Comparison of ENCODE assay signal across 8 cellular contexts in the genomic region with DNA sequence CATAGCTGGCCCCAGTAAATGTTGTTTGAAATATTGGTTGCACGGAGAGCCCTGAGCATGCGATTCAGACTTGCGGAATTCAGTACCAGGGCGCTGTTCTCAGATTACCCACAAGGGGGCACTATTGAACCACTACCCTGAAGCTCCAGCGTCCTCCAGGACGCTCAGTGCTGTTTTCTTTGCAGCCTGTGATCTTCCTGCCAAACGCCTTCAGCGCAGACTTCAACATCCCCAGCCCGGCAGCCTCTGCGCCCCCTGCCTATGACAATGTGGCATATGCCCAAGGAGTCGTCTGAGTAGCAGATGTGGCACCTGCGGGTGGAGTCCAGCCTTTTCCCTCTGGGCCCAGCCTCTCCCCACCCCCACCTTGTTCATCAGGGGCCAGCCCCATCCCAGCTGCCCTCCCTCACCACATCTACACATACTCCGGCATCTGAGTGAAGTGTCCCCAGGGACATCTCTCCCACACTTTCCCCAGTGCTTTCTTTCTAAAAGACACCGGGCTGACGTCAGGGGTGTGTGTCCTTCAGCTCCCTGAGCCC. TPM values are rescaled to one million over a fixed set of nuclear protein-coding genes. Genes with fewer than 3 reads are reported as not detected.
DNase-seq lines count a peak whose midpoint lies in the region; ATAC-seq, FAIRE-seq and TF ChIP-seq lines count a peak whose summit lies in the region.

No MANE protein-coding gene starts in this region.

- no peak overlapping the region for H3K27ac ChIP-seq in RWPE2 (ENCODE audit: poor library complexity, severe bottlenecking)
- H3K27ac ChIP-seq in trophoblast cell (ENCODE audit: low read depth, low read length): no peak overlapping the region
- peak overlapping the region in 1 of 4 donors; percentile 20 for H3K27ac ChIP-seq in upper lobe of left lung

- no peaks in the 10 kb centered on the region for H3K36me3 ChIP-seq in MG63
- H3K36me3 ChIP-seq in RWPE2 (ENCODE audit: low read depth): no peaks in the 10 kb centered on the region
- H3K36me3 ChIP-seq in trophoblast cell (ENCODE audit: control insufficient read depth in 1 of 2, insufficient read depth in 2 of 2, low read length in 2 of 2): no peaks in the 10 kb centered on the region
- H3K36me3 ChIP-seq in upper lobe of left lung: no peaks in the 10 kb centered on the region

- DNase-seq in ELR (ENCODE audit: low read depth) (peak; percentile 87), H4 (ENCODE audit: low spot score) (peak; percentile 93), MG63 (peak; percentile 67), RWPE2 (ENCODE audit: low spot score) (no peak), frontal cortex (ENCODE audit: low spot score in 2 of 2) (peak; percentile 68 to 84), trophoblast cell (peak; percentile 80 to 94), upper lobe of left lung (peak in 1 of 2 donors; percentile 76)
- peak; percentile 59 for DNase-seq in activated T-helper 9 cell treated with anti-CD3 and anti-CD28 coated beads, Interleukin-2, amount 50 U/mL, for 16 hours (ENCODE audit: low read depth)

- no CpG with 5 or more reads among the region's 15 CpGs for WGBS in trophoblast cell (ENCODE audit: extremely low coverage, insufficient coverage, insufficient read length)
- 16% methylated on average over 14 to 15 of the region's 15 CpGs for WGBS in upper lobe of left lung, 2 donors

- TF ChIP-seq POLR2A in upper lobe of left lung (IDR thresholded peaks at IDR 0.05): no peak

- no peak overlapping the region for H2AK5ac ChIP-seq in trophoblast cell (ENCODE audit: low read length)

- no peaks in the 10 kb centered on the region for H3K79me2 ChIP-seq in trophoblast cell (ENCODE audit: control insufficient read depth, insufficient read depth, low read length, poor library complexity)

- H3K27me3 ChIP-seq in MG63: no peaks in the 10 kb centered on the region
- H3K27me3 ChIP-seq in RWPE2 (ENCODE audit: insufficient read depth, poor library complexity, severe bottlenecking): no peaks in the 10 kb centered on the region
- no peaks in the 10 kb centered on the region for H3K27me3 ChIP-seq in trophoblast cell (ENCODE audit: insufficient read depth, low read length)
- no peaks in the 10 kb centered on the region for H3K27me3 ChIP-seq in upper lobe of left lung

- H3K4me1 ChIP-seq in RWPE2 (ENCODE audit: insufficient read depth, poor library complexity, severe bottlenecking) (no peaks in the 10 kb centered on the region), trophoblast cell (ENCODE audit: control insufficient read depth in 1 of 2, insufficient read depth in 2 of 2, low read length in 2 of 2) (peaks cover 4 to 7% of the 10 kb centered on the region in 2 experiments), upper lobe of left lung (peaks cover 0 to 13% (median 6%) of the 10 kb centered on the region in 4 donors)

- peak; percentile 81 for ATAC-seq in RWPE2 (ENCODE audit: low read depth)
- ATAC-seq in upper lobe of left lung (ENCODE audit: low FRiP score in 2 of 2): peak; percentile 91 to 92

- H2BK5ac ChIP-seq in trophoblast cell (ENCODE audit: low read depth, low read length, poor library complexity): no peak overlapping the region

- H3K4me3 ChIP-seq in MG63: no peak overlapping the region
- no peak overlapping the region for H3K4me3 ChIP-seq in RWPE2 (ENCODE audit: severe bottlenecking)
- no peak overlapping the region for H3K4me3 ChIP-seq in trophoblast cell (ENCODE audit: low read depth, low read length)
- H3K4me3 ChIP-seq in upper lobe of left lung: no peak overlapping the region

- H4K91ac ChIP-seq in trophoblast cell (ENCODE audit: low read depth, low read length): no peak overlapping the region

- no peak overlapping the region for H2AFZ ChIP-seq in trophoblast cell (ENCODE audit: insufficient read depth, low read length, poor library complexity)

- H3K9me3 ChIP-seq in MG63 (no peaks in the 10 kb centered on the region), RWPE2 (ENCODE audit: severe bottlenecking) (no peaks in the 10 kb centered on the region), trophoblast cell (ENCODE audit: insufficient read depth, low read depth, low read length) (no peaks in the 10 kb centered on the region), upper lobe of left lung (no peaks in the 10 kb centered on the region)

- H2BK120ac ChIP-seq in trophoblast cell (ENCODE audit: insufficient read depth, low read length, poor library complexity): no peak overlapping the region

- H3K18ac ChIP-seq in trophoblast cell (ENCODE audit: low read length): no peak overlapping the region

- H2BK12ac ChIP-seq in trophoblast cell (ENCODE audit: low read length): no peak overlapping the region

- H4K8ac ChIP-seq in trophoblast cell (ENCODE audit: low read depth, low read length): no peak overlapping the region

- H3K23ac ChIP-seq in trophoblast cell (ENCODE audit: low read length): no peak overlapping the region

- no peak for TF ChIP-seq EP300 in upper lobe of left lung (IDR thresholded peaks at IDR 0.05)

- TF ChIP-seq CTCF in RWPE2 (IDR thresholded peaks at IDR 0.05; ENCODE audit: poor library complexity, severe bottlenecking) (peak; percentile 87), upper lobe of left lung (IDR thresholded peaks at IDR 0.05) (peak; percentile 79 to 92 (median 86))

- no peak for FAIRE-seq in frontal cortex (lab: Jason Lieb, UNC)

- no peak overlapping the region for H4K12ac ChIP-seq in trophoblast cell (ENCODE audit: low read depth, low read length)

- no peak overlapping the region for H3K14ac ChIP-seq in trophoblast cell (ENCODE audit: low read length)

- H3K4me2 ChIP-seq in trophoblast cell (ENCODE audit: low read length): no peak overlapping the region

- H3K4ac ChIP-seq in trophoblast cell (ENCODE audit: low read depth, low read length): no peak overlapping the region

- H3K79me1 ChIP-seq in trophoblast cell (ENCODE audit: low read length): peaks cover 2% of the 10 kb centered on the region

- H3K9ac ChIP-seq in trophoblast cell (ENCODE audit: low read length): no peak overlapping the region

RNA-seq across cellular contexts. Expression of gene MS4A10, which starts 9.6 kb away (rescaled TPM):
- not detected in 2 replicates for total RNA-seq in H4 (2014; rRNA removed; shearing (Covaris generic))
- not detected in 2 replicates for total RNA-seq in MG63 (2014; rRNA removed; shearing (Covaris generic); ENCODE audit: low replicate concordance)
- not detected for total RNA-seq in frontal cortex
- polyA plus RNA-seq in trophoblast cell (2013): 0.11 and 0.14 TPM in 2 replicates
- total RNA-seq in upper lobe of left lung: not detected

RNA-seq across cellular contexts. Expression of gene MS4A15, which starts 18.8 kb away (rescaled TPM):
- total RNA-seq in H4 (2014; rRNA removed; shearing (Covaris generic)): not detected in 2 replicates
- not detected in 2 replicates for total RNA-seq in MG63 (2014; rRNA removed; shearing (Covaris generic); ENCODE audit: low replicate concordance)
- total RNA-seq in frontal cortex (not detected), upper lobe of left lung (100 to 1,000 TPM in 5 of 6 donors, 10 to 100 TPM in 1; 65.5 to 227 (median 120) TPM)
- polyA plus RNA-seq in trophoblast cell (2013): 20.5 and 20.6 TPM in 2 replicates

RNA-seq across cellular contexts. Expression of gene MS4A18, which starts 51.0 kb away (rescaled TPM):
- not detected in 2 replicates for total RNA-seq in H4 (2014; rRNA removed; shearing (Covaris generic))
- total RNA-seq in MG63 (2014; rRNA removed; shearing (Covaris generic); ENCODE audit: low replicate concordance): not detected in 2 replicates
- total RNA-seq in frontal cortex (not detected), upper lobe of left lung (not detected)
- polyA plus RNA-seq in trophoblast cell (2013): 0.08 TPM in 2 replicates

Comparison
In these comparisons a context has a peak if more than half of its experiments do, and no peak if none do; other contexts are left out.
1. RNA of gene MS4A15, which starts 18.8 kb away (total RNA-seq): 65.5 to 227 TPM in upper lobe of left lung; not detected in H4, not detected in MG63 and not detected in frontal cortex (single experiment); every median in the first group is over 10 times any median in the second.